1 cellular context compared by ENCODE assay signal in genomic region chr17:48892940-48893645, GRCh38.
TF ChIP-seq lines count a peak whose summit lies in the region.

No MANE protein-coding gene starts in this region.

TF ChIP-seq in HepG2, 621 proteins besides CTCF, POLR2A, EP300 and RAD21 (continued from another document and continues in another):
- TF ChIP-seq, protein P1, sequence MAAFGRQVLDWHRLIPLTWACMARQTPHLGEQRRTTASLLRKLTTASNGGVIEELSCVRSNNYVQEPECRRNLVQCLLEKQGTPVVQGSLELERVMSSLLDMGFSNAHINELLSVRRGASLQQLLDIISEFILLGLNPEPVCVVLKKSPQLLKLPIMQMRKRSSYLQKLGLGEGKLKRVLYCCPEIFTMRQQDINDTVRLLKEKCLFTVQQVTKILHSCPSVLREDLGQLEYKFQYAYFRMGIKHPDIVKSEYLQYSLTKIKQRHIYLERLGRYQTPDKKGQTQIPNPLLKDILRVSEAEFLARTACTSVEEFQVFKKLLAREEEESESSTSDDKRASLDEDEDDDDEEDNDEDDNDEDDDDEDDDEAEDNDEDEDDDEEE (CRISPR knock-in tag; IDR thresholded peaks at IDR 0.05): peak; percentile 78
- TF ChIP-seq, protein P2, sequence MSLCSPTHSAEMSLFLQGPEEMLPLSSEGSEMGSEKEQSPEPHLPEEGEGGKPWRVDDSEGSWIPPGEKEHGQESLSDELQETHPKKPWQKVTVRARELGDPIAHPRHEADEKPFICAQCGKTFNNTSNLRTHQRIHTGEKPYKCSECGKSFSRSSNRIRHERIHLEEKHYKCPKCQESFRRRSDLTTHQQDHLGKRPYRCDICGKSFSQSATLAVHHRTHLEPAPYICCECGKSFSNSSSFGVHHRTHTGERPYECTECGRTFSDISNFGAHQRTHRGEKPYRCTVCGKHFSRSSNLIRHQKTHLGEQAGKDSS (CRISPR knock-in tag; IDR thresholded peaks at IDR 0.05; ENCODE audit: borderline replicate concordance, low read depth): no peak
- TF ChIP-seq DMAP1 (CRISPR knock-in tag; IDR thresholded peaks at IDR 0.05) (no peak), KMT2A (CRISPR knock-in tag; IDR thresholded peaks at IDR 0.05) (no peak), MTA1 (CRISPR knock-in tag; IDR thresholded peaks at IDR 0.05; ENCODE audit: borderline replicate concordance) (peak; percentile 71; the same call in 1 of the 2 replicates), ELK4 (CRISPR knock-in tag; IDR thresholded peaks at IDR 0.05; ENCODE audit: borderline replicate concordance) (0 out of 2 replicates have a peak, but pooled peaks have one; percentile 45), ZNF660 (CRISPR knock-in tag; IDR thresholded peaks at IDR 0.05; ENCODE audit: borderline replicate concordance, low read depth) (0 out of 2 replicates have a peak, but pooled peaks have one; percentile 48), MIXL1 (CRISPR knock-in tag; IDR thresholded peaks at IDR 0.05) (no peak), NR2F6 (IDR thresholded peaks at IDR 0.05) (peak; percentile 58; the same call in 1 of the 2 replicates), NR2F6 (CRISPR knock-in tag; IDR thresholded peaks at IDR 0.05) (no peak; the same call in 1 of the 2 replicates), REPIN1 (CRISPR knock-in tag; IDR thresholded peaks at IDR 0.05; ENCODE audit: borderline replicate concordance, low read depth) (peak; percentile 29), CAMTA2 (CRISPR knock-in tag; IDR thresholded peaks at IDR 0.05; ENCODE audit: borderline replicate concordance) (no peak; the same call in 1 of the 2 replicates), ZNF891 (CRISPR knock-in tag; IDR thresholded peaks at IDR 0.05) (no peak), ZFP41 (CRISPR knock-in tag; IDR thresholded peaks at IDR 0.05; ENCODE audit: borderline replicate concordance) (no peak), FUBP1 (CRISPR knock-in tag; IDR thresholded peaks at IDR 0.05; ENCODE audit: borderline replicate concordance) (peak; percentile 73; the same call in 1 of the 2 replicates), ZNF446 (CRISPR knock-in tag; IDR thresholded peaks at IDR 0.05) (peak; percentile 86; the same call in 1 of the 2 replicates), ZNF552 (CRISPR knock-in tag; IDR thresholded peaks at IDR 0.05; ENCODE audit: borderline replicate concordance) (0 out of 2 replicates have a peak, but pooled peaks have one; percentile 52), HIVEP1 (CRISPR knock-in tag; IDR thresholded peaks at IDR 0.05) (peak; percentile 48; the same call in 1 of the 2 replicates), ZNF768 (CRISPR knock-in tag; IDR thresholded peaks at IDR 0.05) (peak; percentile 1; the same call in 1 of the 2 replicates), JDP2 (CRISPR knock-in tag; IDR thresholded peaks at IDR 0.05; ENCODE audit: borderline replicate concordance) (no peak), ASH2L (IDR thresholded peaks at IDR 0.05; ENCODE audit: insufficient read length, low read depth, low read length) (no peak), KDM3A (CRISPR knock-in tag; IDR thresholded peaks at IDR 0.05; ENCODE audit: low read depth) (0 out of 2 replicates have a peak, but pooled peaks have one; percentile 11), KDM1A (CRISPR knock-in tag; IDR thresholded peaks at IDR 0.05) (no peak), BCL6 (CRISPR knock-in tag; IDR thresholded peaks at IDR 0.05) (no peak), HNF1B (CRISPR knock-in tag; IDR thresholded peaks at IDR 0.05) (0 out of 2 replicates have a peak, but pooled peaks have one; percentile 12), ZNF766 (CRISPR knock-in tag; IDR thresholded peaks at IDR 0.05; ENCODE audit: borderline replicate concordance) (peak; percentile 43; the same call in 1 of the 2 replicates), ZNF781 (CRISPR knock-in tag; IDR thresholded peaks at IDR 0.05; ENCODE audit: borderline replicate concordance, not compliant biosample characterization) (peak; percentile 12), ZNF567 (CRISPR knock-in tag; IDR thresholded peaks at IDR 0.05; ENCODE audit: borderline replicate concordance) (peak; percentile 95), SRSF1 (optimal IDR thresholded peaks at IDR 0.05; ENCODE audit: low read depth, low read length) (peak; percentile 71), ZNF225 (CRISPR knock-in tag; IDR thresholded peaks at IDR 0.05) (peak; percentile 86), ZBTB40 (IDR thresholded peaks at IDR 0.05) (no peak), ZBTB40 (CRISPR knock-in tag; IDR thresholded peaks at IDR 0.05) (no peak), ZNF263 (CRISPR knock-in tag; IDR thresholded peaks at IDR 0.05) (peak; percentile 95), RBFOX2 (IDR thresholded peaks at IDR 0.05; ENCODE audit: low read depth, low read length) (peak; percentile 2; the same call in 1 of the 2 replicates), ZNF543 (CRISPR knock-in tag; IDR thresholded peaks at IDR 0.05) (peak; percentile 80; the same call in 1 of the 2 replicates), TOPORS (CRISPR knock-in tag; IDR thresholded peaks at IDR 0.05) (peak; percentile 74; the same call in 1 of the 2 replicates), ZNF230 (CRISPR knock-in tag; IDR thresholded peaks at IDR 0.05) (0 out of 2 replicates have a peak, but pooled peaks have one; percentile 54), ZNF34 (CRISPR knock-in tag; IDR thresholded peaks at IDR 0.05; ENCODE audit: borderline replicate concordance) (peak; percentile 14; the same call in 1 of the 2 replicates), ZNF709 (CRISPR knock-in tag; IDR thresholded peaks at IDR 0.05) (peak; percentile 58), STAT5B (CRISPR knock-in tag; IDR thresholded peaks at IDR 0.05) (0 out of 2 replicates have a peak, but pooled peaks have one; percentile 16), ZNF282 (IDR thresholded peaks at IDR 0.05; ENCODE audit: partially characterized antibody) (no peak), RXRB (CRISPR knock-in tag; IDR thresholded peaks at IDR 0.05; ENCODE audit: borderline replicate concordance) (0 out of 2 replicates have a peak, but pooled peaks have one; percentile 14), ZNF510 (CRISPR knock-in tag; IDR thresholded peaks at IDR 0.05; ENCODE audit: low read depth) (peak; percentile 78), ZNF329 (CRISPR knock-in tag; IDR thresholded peaks at IDR 0.05; ENCODE audit: low read depth) (no peak), ZNF782 (CRISPR knock-in tag; IDR thresholded peaks at IDR 0.05; ENCODE audit: borderline replicate concordance) (peak; percentile 51; the same call in 1 of the 2 replicates)
- TF ChIP-seq, protein P3, sequence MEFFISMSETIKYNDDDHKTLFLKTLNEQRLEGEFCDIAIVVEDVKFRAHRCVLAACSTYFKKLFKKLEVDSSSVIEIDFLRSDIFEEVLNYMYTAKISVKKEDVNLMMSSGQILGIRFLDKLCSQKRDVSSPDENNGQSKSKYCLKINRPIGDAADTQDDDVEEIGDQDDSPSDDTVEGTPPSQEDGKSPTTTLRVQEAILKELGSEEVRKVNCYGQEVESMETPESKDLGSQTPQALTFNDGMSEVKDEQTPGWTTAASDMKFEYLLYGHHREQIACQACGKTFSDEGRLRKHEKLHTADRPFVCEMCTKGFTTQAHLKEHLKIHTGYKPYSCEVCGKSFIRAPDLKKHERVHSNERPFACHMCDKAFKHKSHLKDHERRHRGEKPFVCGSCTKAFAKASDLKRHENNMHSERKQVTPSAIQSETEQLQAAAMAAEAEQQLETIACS (CRISPR knock-in tag; IDR thresholded peaks at IDR 0.05): no peak
- TF ChIP-seq, protein P4, sequence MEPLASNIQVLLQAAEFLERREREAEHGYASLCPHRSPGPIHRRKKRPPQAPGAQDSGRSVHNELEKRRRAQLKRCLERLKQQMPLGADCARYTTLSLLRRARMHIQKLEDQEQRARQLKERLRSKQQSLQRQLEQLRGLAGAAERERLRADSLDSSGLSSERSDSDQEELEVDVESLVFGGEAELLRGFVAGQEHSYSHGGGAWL (CRISPR knock-in tag; IDR thresholded peaks at IDR 0.05): 0 out of 2 replicates have a peak, but pooled peaks have one; percentile 11
- TF ChIP-seq, protein P5, sequence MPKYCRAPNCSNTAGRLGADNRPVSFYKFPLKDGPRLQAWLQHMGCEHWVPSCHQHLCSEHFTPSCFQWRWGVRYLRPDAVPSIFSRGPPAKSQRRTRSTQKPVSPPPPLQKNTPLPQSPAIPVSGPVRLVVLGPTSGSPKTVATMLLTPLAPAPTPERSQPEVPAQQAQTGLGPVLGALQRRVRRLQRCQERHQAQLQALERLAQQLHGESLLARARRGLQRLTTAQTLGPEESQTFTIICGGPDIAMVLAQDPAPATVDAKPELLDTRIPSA (CRISPR knock-in tag; IDR thresholded peaks at IDR 0.05; ENCODE audit: borderline replicate concordance): no peak
